In genomic region chr15:77291107-77291506, GRCh38 we compare ENCODE assay signal across 25 cellular contexts.
"Had no signal": no experiment of that assay in that cellular context is flagged by ENCODE, and none has a peak within 500 bp of the region (broad histone marks: within the 10 kb centered on the region; RNA-seq: fewer than 3 reads in every experiment).

No MANE protein-coding gene starts in this region.

- DNase-seq: stimulated activated CD4-positive, alpha-beta T cell treated with anti-CD3 and anti-CD28 coated beads, Interleukin-2, amount 100 ng/mL, for 48 hours; stimulated activated CD4-positive, alpha-beta T cell treated with anti-CD3 and anti-CD28 coated beads, Interleukin-4, amount 100 ng/mL, for 1 hour; stimulated activated CD4-positive, alpha-beta T cell treated with anti-CD3 and anti-CD28 coated beads, Interleukin-4, amount 100 ng/mL, for 24 hours; stimulated activated CD4-positive, alpha-beta T cell treated with anti-CD3 and anti-CD28 coated beads, Interleukin-4, amount 100 ng/mL, for 4 hours; stimulated activated CD8-positive, alpha-beta memory T cell treated with anti-CD3 and anti-CD28 coated beads, Interleukin-4, amount 100 ng/mL, for 48 hours; stimulated activated naive B cell treated with anti-CD40 and anti-IgM and Interleukin-4, amounts not matched to agents 10 μg/mL and 1 μg/mL and 100 μg/mL, for 72 hours; stimulated activated naive CD4-positive, alpha-beta T cell; stimulated activated naive CD4-positive, alpha-beta T cell treated with Interleukin-2 at 50 U/mL for 16 hours; stimulated activated naive CD8-positive, alpha-beta T cell treated with anti-CD3 and anti-CD28 coated beads, Interleukin-15, amount 100 ng/mL, for 72 hours; stimulated activated naive CD8-positive, alpha-beta T cell treated with anti-CD3 and anti-CD28 coated beads, Interleukin-15, Interleukin-2, amounts not matched to agents 100 U/mL and 50 U/mL, for 24 hours; stomach; substantia nigra; testis; thyroid gland; tibial artery; transverse colon; trophoblast cell; upper lobe of left lung; upper lobe of right lung; uterus had no signal

- FAIRE-seq: urothelium cell line had no signal

- H3K4me1 ChIP-seq: stomach, testis, thyroid gland, tibial artery, transverse colon, upper lobe of right lung, uterus had no signal

- H3K9me3 ChIP-seq: stomach, suprapubic skin, testis, thoracic aorta, thyroid gland, tibial artery, tibial nerve, transverse colon, upper lobe of left lung, upper lobe of right lung, uterus, vagina had no signal

- H3K27ac ChIP-seq: stomach, suprapubic skin, testis, thoracic aorta, thyroid gland, tibial artery, tibial nerve, transverse colon, upper lobe of left lung, upper lobe of right lung, uterus, vagina had no signal

- H3K4me3 ChIP-seq: stomach, suprapubic skin, testis, thoracic aorta, thyroid gland, tibial artery, tibial nerve, transverse colon, upper lobe of left lung, upper lobe of right lung, uterus, vagina had no signal

- H3K36me3 ChIP-seq: stomach, suprapubic skin, thoracic aorta, thyroid gland, tibial artery, tibial nerve, transverse colon, upper lobe of right lung, uterus, vagina had no signal

- H3K27me3 ChIP-seq: stomach, suprapubic skin, testis, thyroid gland, tibial artery, tibial nerve, transverse colon, upper lobe of left lung, upper lobe of right lung, uterus, vagina had no signal
